Comparison of ENCODE assay signal across 14 cellular contexts in genomic region chr1:110605446-110605845, GRCh38. TPM values are rescaled to one million over a fixed set of nuclear protein-coding genes. Genes with fewer than 3 reads are reported as not detected.
A peak's percentile ranks its signal among the peaks of the same experiment; 100 is the strongest.
DNase-seq lines count a peak whose midpoint lies in the region; ATAC-seq, FAIRE-seq and TF ChIP-seq lines count a peak whose summit lies in the region.
"Had no signal": no experiment of that assay in that cellular context is flagged by ENCODE, and none has a peak within 500 bp of the region (broad histone marks: within the 10 kb centered on the region; RNA-seq: fewer than 3 reads in every experiment).

No MANE protein-coding gene starts in this region.

- no peaks in the 10 kb centered on the region for H3K9me1 ChIP-seq in K562 (ENCODE audit: control insufficient read depth, insufficient read depth, low read length)

- no peak for FAIRE-seq in K562 (lab: Jason Lieb, UNC)
- FAIRE-seq: kidney, TTC549 had no signal

- H3K9ac ChIP-seq in K562 (ENCODE audit: insufficient read depth in 1 of 2, low read depth in 2 of 2, low read length in 2 of 2), result no peak overlapping the region
- H3K9ac ChIP-seq in mesendoderm (ENCODE audit: low read length), result no peak overlapping the region

- H4K20me1 ChIP-seq in K562 (replicated peaks; ENCODE audit: control insufficient read depth, insufficient read depth, low read length), result peaks cover 14% of the 10 kb centered on the region; the same call in 1 of the 2 replicates

- POLR2A ChIA-PET in K562 (lab: Yijun Ruan, JAX), result interaction anchor here (0.8 to 1.2 kb wide), 3 partner anchors 11 to 285 kb away, joined by 3 to 5 read pairs (median 4); no protein-coding TSS in a partner anchor

- TF ChIP-seq POLR2A in K562 (conservative IDR thresholded peaks at IDR 0.05) (no peak), suprapubic skin (IDR thresholded peaks at IDR 0.05) (no peak)

- H3K4me1 ChIP-seq in K562 (replicated peaks in 1 of 2; ENCODE audit: control insufficient read depth in 2 of 2, insufficient read depth in 2 of 2, low read length in 2 of 2) (peaks cover 0 to 12% of the 10 kb centered on the region in 2 experiments; a peak in 1 of 5 replicates), mesendoderm (ENCODE audit: control insufficient read depth, low read depth, low read length) (peaks cover 2% of the 10 kb centered on the region), suprapubic skin (peaks cover 27% of the 10 kb centered on the region), foreskin keratinocyte (no peaks in the 10 kb centered on the region), tibial artery (peaks cover 0 to 29% (median 15%) of the 10 kb centered on the region in 4 donors)

- H3K36me3 ChIP-seq in K562 (ENCODE audit: control insufficient read depth, insufficient read depth, low read length) (no peaks in the 10 kb centered on the region), mesendoderm (ENCODE audit: control insufficient read depth, insufficient read depth, low read length) (no peaks in the 10 kb centered on the region), suprapubic skin (no peaks in the 10 kb centered on the region), tibial artery (no peaks in the 10 kb centered on the region)
- H3K36me3 ChIP-seq: MG63 had no signal

- H3K56ac ChIP-seq in mesendoderm (ENCODE audit: low read length), result no peak overlapping the region

- H3K27ac Mint-ChIP-seq in activated naive CD4-positive, alpha-beta T cell treated with anti-CD3 and anti-CD28 coated beads, Interleukin-2, amount 50 U/mL, for 24 hours, result no peak overlapping the region
- H3K27ac Mint-ChIP-seq: activated naive CD8-positive, alpha-beta T cell treated with anti-CD3 and anti-CD28 coated beads, Interleukin-2, amount 50 U/mL, for 24 hours had no signal

- H3K9me3 Mint-ChIP-seq in activated naive CD4-positive, alpha-beta T cell treated with anti-CD3 and anti-CD28 coated beads, Interleukin-2, amount 50 U/mL, for 24 hours, result no peaks in the 10 kb centered on the region
- H3K9me3 Mint-ChIP-seq: activated naive CD8-positive, alpha-beta T cell treated with anti-CD3 and anti-CD28 coated beads, Interleukin-2, amount 50 U/mL, for 24 hours had no signal

- no peak overlapping the region for H2BK15ac ChIP-seq in mesendoderm (replicated peaks; ENCODE audit: low read depth)

- no peak overlapping the region for H2AK5ac ChIP-seq in mesendoderm (ENCODE audit: low read length)

- BruUV-seq in K562 (replicated peaks; lab: Mats Ljungman, UMichigan), result no TSS peak

- H3K4me3 ChIP-seq in K562, result no peak overlapping the region
- H3K4me3 ChIP-seq in mesendoderm (ENCODE audit: low read length), result no peak overlapping the region
- peak overlapping the region; percentile 71 for H3K4me3 ChIP-seq in suprapubic skin
- peak overlapping the region in 1 of 2 donors; percentile 58 for H3K4me3 ChIP-seq in tibial artery

- peaks cover 14% of the 10 kb centered on the region for H3K4me1 Mint-ChIP-seq in activated naive CD4-positive, alpha-beta T cell treated with anti-CD3 and anti-CD28 coated beads, Interleukin-2, amount 50 U/mL, for 24 hours

- no peak overlapping the region for H3K4me2 ChIP-seq in K562 (ENCODE audit: insufficient read depth, low read length)
- H3K4me2 ChIP-seq in mesendoderm (ENCODE audit: low read length), result no peak overlapping the region

- peak overlapping the region; percentile 20 for H3K4me3 Mint-ChIP-seq in activated naive CD4-positive, alpha-beta T cell treated with anti-CD3 and anti-CD28 coated beads, Interleukin-2, amount 50 U/mL, for 24 hours

- H3K27ac ChIP-seq in K562 (ENCODE audit: extremely low read depth, low read depth, low read length) (no peak overlapping the region), mesendoderm (ENCODE audit: low read depth, low read length) (no peak overlapping the region), suprapubic skin (no peak overlapping the region), foreskin keratinocyte (no peak overlapping the region), tibial artery (peak overlapping the region in 1 of 2 donors; percentile 69)

- H3K27me3 Mint-ChIP-seq in activated naive CD4-positive, alpha-beta T cell treated with anti-CD3 and anti-CD28 coated beads, Interleukin-2, amount 50 U/mL, for 24 hours, result peaks cover 37% of the 10 kb centered on the region

- no peak for TF ChIP-seq EP300 in K562 (IDR thresholded peaks at IDR 0.05; ENCODE audit: low read length)
- no peak for TF ChIP-seq EP300 in suprapubic skin (IDR thresholded peaks at IDR 0.05)

- intact Hi-C loops in K562 (cut with micrococcal nuclease), result no loop called here
- intact Hi-C loops in tibial artery (cut with DNase I; ENCODE audit: low total_unique reads), result no loop called here

- H2BK120ac ChIP-seq in mesendoderm (ENCODE audit: low read depth, low read length), result no peak overlapping the region

- H2AFZ ChIP-seq in K562 (ENCODE audit: low read depth, low read length), result no peak overlapping the region

- no peaks in the 10 kb centered on the region for H3K79me2 ChIP-seq in K562 (ENCODE audit: control insufficient read depth, insufficient read depth, low read length)
- no peaks in the 10 kb centered on the region for H3K79me2 ChIP-seq in mesendoderm (ENCODE audit: control insufficient read depth, insufficient read depth, low read length)

- WGBS in K562 (ENCODE audit: insufficient coverage, low coverage, missing lambda C conversion rate), result 2% methylated on average over 6 of the region's 6 CpGs
- WGBS in mesendoderm (ENCODE audit: extremely low coverage, insufficient coverage, low lambda C conversion rate), result no CpG with 5 or more reads among the region's 6 CpGs
- WGBS in suprapubic skin, result 74% methylated on average over 6 of the region's 6 CpGs

- no peaks in the 10 kb centered on the region for H3K79me1 ChIP-seq in mesendoderm (ENCODE audit: low read length)

- no peaks in the 10 kb centered on the region for H3K9me3 ChIP-seq in K562 (replicated peaks; ENCODE audit: control insufficient read depth, insufficient read depth, low read depth, low read length)
- no peaks in the 10 kb centered on the region for H3K9me3 ChIP-seq in suprapubic skin
- no peaks in the 10 kb centered on the region for H3K9me3 ChIP-seq in tibial artery
- H3K9me3 ChIP-seq: MG63 had no signal

- no peak for TF ChIP-seq RAD21 in K562 (CRISPR knock-in tag; conservative IDR thresholded peaks at IDR 0.05 in 1 of 2, IDR thresholded peaks at IDR 0.05 in 1 of 2)

- CTCF ChIA-PET in K562 (lab: Yijun Ruan, JAX; ENCODE audit: low intra/inter-chr PET ratio), result no interaction called here

- ATAC-seq in K562, result no peak
- no peak for ATAC-seq in foreskin keratinocyte
- ATAC-seq in HG03108 (IDR thresholded peaks at IDR 0.05; ENCODE audit: unreplicated experiment), result no peak
- ATAC-seq: activated naive CD8-positive, alpha-beta T cell treated with anti-CD3 and anti-CD28 coated beads, Interleukin-2, amount 50 U/mL, for 24 hours had no signal

- peaks cover 67 to 78% of the 10 kb centered on the region in 2 experiments for H3K27me3 ChIP-seq in K562 (ENCODE audit: control insufficient read depth in 2 of 2, insufficient read depth in 2 of 2, low read length in 2 of 2)
- peaks cover 28% of the 10 kb centered on the region for H3K27me3 ChIP-seq in mesendoderm (ENCODE audit: insufficient read depth, low read length, poor library complexity)
- peaks cover 70% of the 10 kb centered on the region for H3K27me3 ChIP-seq in suprapubic skin
- H3K27me3 ChIP-seq in foreskin keratinocyte, result peaks cover 73% of the 10 kb centered on the region
- peaks cover 0 to 42% of the 10 kb centered on the region in 2 donors for H3K27me3 ChIP-seq in tibial artery

- in situ Hi-C loops in K562 (cut with MboI), result no loop called here

- no peak overlapping the region for H3K4ac ChIP-seq in mesendoderm (ENCODE audit: low read depth, low read length)

- no peak for TF ChIP-seq CTCF in K562 (IDR thresholded peaks at IDR 0.05 in 2 of 3, conservative IDR thresholded peaks at IDR 0.05 in 1 of 3; ENCODE audit: insufficient read depth in 2 of 3, low read depth in 1 of 3, low read length in 3 of 3)
- TF ChIP-seq CTCF in suprapubic skin (IDR thresholded peaks at IDR 0.05), result no peak
- no peak for TF ChIP-seq CTCF in foreskin keratinocyte (conservative IDR thresholded peaks at IDR 0.05)
- TF ChIP-seq CTCF in tibial artery (IDR thresholded peaks at IDR 0.05), result no peak

- no peak overlapping the region for H4K5ac ChIP-seq in mesendoderm (ENCODE audit: low read length)

- H4K8ac ChIP-seq in mesendoderm (ENCODE audit: low read depth, low read length), result no peak overlapping the region

- H3K18ac ChIP-seq in mesendoderm (ENCODE audit: low read length), result no peak overlapping the region

- H3K36me3 Mint-ChIP-seq in activated naive CD4-positive, alpha-beta T cell treated with anti-CD3 and anti-CD28 coated beads, Interleukin-2, amount 50 U/mL, for 24 hours, result no peaks in the 10 kb centered on the region

- H3K23ac ChIP-seq in mesendoderm (ENCODE audit: low read length), result no peak overlapping the region

- no peak for DNase-seq in activated naive CD4-positive, alpha-beta T cell treated with anti-CD3 and anti-CD28 coated beads, Interleukin-2, amount 50 U/mL, for 16 hours
- DNase-seq in K562 (ENCODE audit: extremely low read depth in 1 of 4, low spot score in 3 of 4) (no peak), mesendoderm (peak; percentile 16), suprapubic skin (ENCODE audit: low spot score in 2 of 2) (peak in 1 of 2 donors; percentile 70), foreskin keratinocyte (no peak), tibial artery (no peak)
- DNase-seq: activated naive CD8-positive, alpha-beta T cell treated with anti-CD3 and anti-CD28 coated beads, Interleukin-2, amount 50 U/mL, for 24 hours had no signal

- no peak overlapping the region for H2BK5ac ChIP-seq in mesendoderm (ENCODE audit: low read length)

RNA-seq across cellular contexts. Expression of gene KCNA2, which starts 0.7 kb away (rescaled TPM):
- total RNA-seq in K562 (2011; cell fraction: chromatin; rRNA removed; ENCODE audit: low replicate concordance), result not detected in 2 replicates
- not detected in 2 replicates for total RNA-seq in K562 (2011; cell fraction: nucleolus; rRNA removed)
- total RNA-seq in K562 (2011; cell fraction: nucleoplasm; rRNA removed), result not detected in 2 replicates
- total RNA-seq in K562 (2014; rRNA removed) (not detected in 2 replicates), K562 (2014; rRNA removed; fragmentation: Illumina TruSeq; extraction: Trizol) (not detected in 2 replicates), K562 (2015; rRNA removed; fragmentation: Illumina TruSeq; extraction: Trizol) (not detected in 2 replicates), K562 (2021) (not detected in 2 replicates), suprapubic skin (under 1 TPM; 0.34 to 0.97 (median 0.54) TPM), foreskin keratinocyte (not detected in 2 replicates)
- polyA plus RNA-seq in K562 (2011; rRNA removed) (not detected in 2 replicates), K562 (2014; fragmentation: Illumina TruSeq; extraction: Trizol) (not detected in 2 replicates), K562 (2014; fragmentation: Nextera tagmentation; extraction: Ambion mirVana) (not detected), K562 (2014; rRNA removed) (not detected in 2 replicates), foreskin keratinocyte (not detected in 2 replicates)
- not detected in 2 replicates for polyA plus RNA-seq in K562 (2011; cell fraction: cytosol; rRNA removed)
- polyA plus RNA-seq in K562 (2011; cell fraction: nucleus; rRNA removed), result not detected in 2 replicates
- not detected in 2 replicates for polyA plus RNA-seq in K562 (2012)
- not detected in 2 replicates for polyA minus RNA-seq in K562 (2011; rRNA and poly(A)+ RNA removed)
- not detected in 2 replicates for polyA minus RNA-seq in K562 (2011; cell fraction: cytosol; rRNA and poly(A)+ RNA removed)
- polyA minus RNA-seq in K562 (2011; cell fraction: nucleus; rRNA and poly(A)+ RNA removed), result not detected in 2 replicates
- 0.22 TPM for polyA plus RNA-seq in mesendoderm (2013, experiment 1 of 2)
- polyA plus RNA-seq in mesendoderm (2013, experiment 2 of 2), result 0.18 TPM
- total RNA-seq: A172, fibroblast of villous mesenchyme had no signal
